ENCODE assay signal across 24 cellular contexts in the genomic region with DNA sequence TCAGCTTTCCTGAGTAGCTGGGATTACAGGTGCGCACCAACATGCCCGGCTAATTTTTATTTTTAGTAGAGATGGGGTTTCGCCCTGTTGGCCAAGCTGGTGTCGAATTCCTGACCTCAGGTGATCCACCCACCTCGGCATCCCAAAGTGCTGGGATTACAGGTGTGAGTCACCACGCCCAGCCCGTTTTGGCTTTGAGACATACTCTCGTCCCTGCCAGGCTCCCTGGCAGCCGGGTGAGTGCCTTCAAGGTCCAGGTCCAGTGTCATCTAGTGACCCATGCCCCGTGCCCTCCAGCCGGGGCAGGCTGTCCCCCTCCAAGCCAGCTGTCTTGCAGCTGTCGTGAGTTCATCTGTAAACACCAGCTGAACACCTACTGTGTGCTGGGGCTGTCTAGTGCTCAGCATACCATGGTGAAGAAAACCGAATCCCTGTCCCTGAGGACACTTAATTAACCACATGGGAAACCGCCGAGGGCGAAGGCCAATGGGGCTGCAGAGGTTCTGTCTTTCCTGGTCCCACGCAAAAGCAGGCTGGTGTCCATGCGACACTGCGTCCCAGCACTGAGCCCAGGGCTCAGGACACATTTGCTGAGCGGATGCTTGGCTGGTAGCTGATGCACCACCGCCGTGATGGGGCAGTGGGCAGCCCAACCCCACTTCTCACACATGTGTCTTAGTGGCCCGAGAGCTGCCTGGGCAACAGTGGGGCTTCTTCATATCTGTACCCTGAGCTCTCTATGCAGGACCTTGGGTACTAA. TPM values are rescaled to one million over a fixed set of nuclear protein-coding genes. Genes with fewer than 3 reads are reported as not detected.
"Had no signal": no experiment of that assay in that cellular context is flagged by ENCODE, and none has a peak within 500 bp of the region (broad histone marks: within the 10 kb centered on the region; RNA-seq: fewer than 3 reads in every experiment).

No MANE protein-coding gene starts in this region.

- DNase-seq: activated CD4-positive, alpha-beta T cell treated with anti-CD3 and anti-CD28 coated beads, Interleukin-2, amount 50 U/mL, for 4 hours; activated CD8-positive, alpha-beta memory T cell treated with anti-CD3 and anti-CD28 coated beads for 24 hours; activated CD8-positive, alpha-beta memory T cell treated with anti-CD3 and anti-CD28 coated beads, Interleukin-2, amount 50 U/mL, for 4 hours; activated naive CD4-positive, alpha-beta T cell; activated T-cell treated with anti-CD3 and anti-CD28 coated beads, Interleukin-2, amount 50 U/mL, for 4 hours; adrenal gland; endodermal cell; midbrain; nucleus accumbens; stimulated activated CD4-positive, alpha-beta T cell treated with anti-CD3 and anti-CD28 coated beads, Interleukin-1b, Interleukin-23, amount 100 ng/mL, for 48 hours; stimulated activated naive CD8-positive, alpha-beta T cell treated with anti-CD3 and anti-CD28 coated beads, Interleukin-15, amount 100 ng/mL, for 72 hours; T-helper 1 cell had no signal

- H3K9me3 ChIP-seq: adrenal gland, left lung, right lobe of liver, tibial nerve had no signal

- H3K27ac Mint-ChIP-seq: activated naive CD8-positive, alpha-beta T cell; activated T-helper 2 cell treated with anti-CD3 and anti-CD28 coated beads, Interferon-gamma antibody, Interleukin-2, Interleukin-4, amounts not matched to agents 10 μg/mL and 5 μg/mL and 100 μg/mL, durations not matched to agents 14 hours and 24 hours and 36 hours; endodermal cell; nephron had no signal

- H3K9me3 Mint-ChIP-seq: activated T-cell treated with anti-CD3 and anti-CD28 coated beads, Interleukin-2, amount 50 U/mL, for 4 hours; activated T-helper 2 cell treated with anti-CD3 and anti-CD28 coated beads, Interferon-gamma antibody, Interleukin-2, Interleukin-4, amounts not matched to agents 10 μg/mL and 5 μg/mL and 100 μg/mL, durations not matched to agents 14 hours and 24 hours and 36 hours; endodermal cell; nephron; stimulated activated effector memory CD8-positive, alpha-beta T cell treated with anti-CD3 and anti-CD28 coated beads, Interleukin-12 subunit alpha, Interleukin-12 subunit beta, amount 100 ng/mL, for 72 hours; stimulated activated naive CD8-positive, alpha-beta T cell treated with anti-CD3 and anti-CD28 coated beads, Interleukin-15, amount 100 ng/mL, for 72 hours had no signal

- H3K36me3 Mint-ChIP-seq: activated naive CD8-positive, alpha-beta T cell had no signal

- H3K27me3 ChIP-seq: adrenal gland, right lobe of liver, tibial nerve had no signal

- H3K27ac ChIP-seq: coronary artery, epithelial cell of prostate, left lung, right lobe of liver, skin epidermis, tibial nerve had no signal

- H3K4me3 Mint-ChIP-seq: activated naive CD8-positive, alpha-beta T cell; activated T-cell treated with anti-CD3 and anti-CD28 coated beads, Interleukin-2, amount 50 U/mL, for 4 hours; endodermal cell; nephron; stimulated activated effector memory CD8-positive, alpha-beta T cell treated with anti-CD3 and anti-CD28 coated beads, Interleukin-12 subunit alpha, Interleukin-12 subunit beta, amount 100 ng/mL, for 72 hours; stimulated activated naive CD8-positive, alpha-beta T cell treated with anti-CD3 and anti-CD28 coated beads, Interleukin-15, amount 100 ng/mL, for 72 hours had no signal

- H3K27me3 Mint-ChIP-seq: activated naive CD8-positive, alpha-beta T cell; stimulated activated naive CD8-positive, alpha-beta T cell treated with anti-CD3 and anti-CD28 coated beads, Interleukin-15, amount 100 ng/mL, for 72 hours had no signal

- ATAC-seq: activated T-cell treated with anti-CD3 and anti-CD28 coated beads, Interleukin-2, amount 50 U/mL, for 4 hours; left lung; stimulated activated effector memory CD8-positive, alpha-beta T cell treated with anti-CD3 and anti-CD28 coated beads, Interleukin-12 subunit alpha, Interleukin-12 subunit beta, amount 100 ng/mL, for 72 hours; stimulated activated naive CD8-positive, alpha-beta T cell treated with anti-CD3 and anti-CD28 coated beads, Interleukin-15, amount 100 ng/mL, for 72 hours had no signal

- H3K4me1 ChIP-seq: adrenal gland, left lung, right lobe of liver, tibial nerve had no signal

- H3K4me3 ChIP-seq: adrenal gland, coronary artery, left lung, right lobe of liver, skin epidermis, tibial nerve had no signal

- H3K4me1 Mint-ChIP-seq: endodermal cell; stimulated activated effector memory CD8-positive, alpha-beta T cell treated with anti-CD3 and anti-CD28 coated beads, Interleukin-12 subunit alpha, Interleukin-12 subunit beta, amount 100 ng/mL, for 72 hours; stimulated activated naive CD8-positive, alpha-beta T cell treated with anti-CD3 and anti-CD28 coated beads, Interleukin-15, amount 100 ng/mL, for 72 hours had no signal

- FAIRE-seq: astrocyte, TTC549 had no signal

- H3K36me3 ChIP-seq: adrenal gland, left lung, right lobe of liver had no signal

RNA-seq across cellular contexts. Expression of a gene that starts 21.9 kb away (rescaled TPM):
- total RNA-seq: activated T-helper 2 cell treated with anti-CD3 and anti-CD28 coated beads, Interferon-gamma antibody, Interleukin-2, Interleukin-4, amounts not matched to agents 10 μg/mL and 5 μg/mL and 100 μg/mL, durations not matched to agents 14 hours and 24 hours and 36 hours had no signal
